ENCODE assay signal across 19 cellular contexts in the genomic region with DNA sequence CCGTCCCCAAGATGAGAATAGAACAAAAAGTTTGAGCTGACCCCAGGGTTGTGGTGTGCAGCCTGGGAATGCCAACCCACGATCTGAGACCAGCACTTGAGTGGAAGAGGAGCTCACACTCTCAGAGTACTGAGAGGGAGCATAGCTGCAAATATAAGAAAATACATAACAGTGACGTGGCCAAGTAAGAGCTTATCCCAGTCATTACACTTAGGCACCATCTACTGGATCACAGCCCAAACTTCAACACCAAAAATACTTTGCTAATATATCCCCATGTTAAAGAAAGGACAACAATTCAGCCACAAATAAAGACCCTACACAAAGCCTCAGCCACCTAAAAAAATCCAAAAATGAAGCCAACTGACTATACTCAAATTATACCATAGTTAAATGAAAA. TPM values are rescaled to one million over a fixed set of nuclear protein-coding genes. Genes with fewer than 3 reads are reported as not detected.
"Had no signal": no experiment of that assay in that cellular context is flagged by ENCODE, and none has a peak within 500 bp of the region (broad histone marks: within the 10 kb centered on the region; RNA-seq: fewer than 3 reads in every experiment).

No MANE protein-coding gene starts in this region.

- H3K36me3 ChIP-seq: lower lobe of right lung, ovary, upper lobe of left lung had no signal

- H3K9me3 ChIP-seq: ovary, testis, upper lobe of left lung had no signal

- H3K27me3 ChIP-seq: ovary, testis, upper lobe of left lung had no signal

- H3K4me1 ChIP-seq: lower lobe of right lung, testis, upper lobe of left lung had no signal

- H3K4me3 ChIP-seq: lower lobe of right lung, ovary, testis, upper lobe of left lung had no signal

- ATAC-seq: activated CD4-positive, CD25-positive, alpha-beta regulatory T cell treated with anti-CD3 and anti-CD28 coated beads, Interleukin-2, amount 50 U/mL, for 24 hours; effector memory CD8-positive, alpha-beta T cell; left cardiac atrium; lower lobe of right lung; sciatic nerve; stimulated activated naive CD8-positive, alpha-beta T cell treated with anti-CD3 and anti-CD28 coated beads, Interleukin-15, amount 100 ng/mL, for 72 hours had no signal

- H3K27ac ChIP-seq: lower lobe of right lung, ovary, testis, upper lobe of left lung had no signal

- DNase-seq: activated CD4-positive, alpha-beta T cell treated with anti-CD3 and anti-CD28 coated beads, Interleukin-2, amount 50 U/mL, for 1 hour; activated CD8-positive, alpha-beta memory T cell treated with anti-CD3 and anti-CD28 coated beads for 24 hours; activated naive CD8-positive, alpha-beta T cell treated with anti-CD3 and anti-CD28 coated beads for 36 hours; amygdala; effector memory CD8-positive, alpha-beta T cell; foreskin melanocyte; left cardiac atrium; lower lobe of right lung; midbrain; ovary; stimulated activated CD4-positive, alpha-beta T cell treated with anti-CD3 and anti-CD28 coated beads, Interleukin-1b, Interleukin-23, amount 100 ng/mL, for 48 hours; stimulated activated naive CD8-positive, alpha-beta T cell treated with anti-CD3 and anti-CD28 coated beads, Interleukin-15, amount 100 ng/mL, for 72 hours; T-helper 9 cell; testis; upper lobe of left lung had no signal

RNA-seq across cellular contexts. Expression of a gene that starts 33.3 kb away (rescaled TPM):
- total RNA-seq: activated naive CD8-positive, alpha-beta T cell treated with anti-CD3 and anti-CD28 coated beads for 36 hours; activated T-helper 1 cell treated with anti-CD3 and anti-CD28 coated beads, Interleukin-12 subunit alpha, Interleukin-12 subunit beta, Interleukin-2, Interleukin-4 antibody, amounts not matched to agents 30 ng/mL and 10 ng/mL and 1 ng/mL, durations not matched to agents 14 hours and 24 hours and 36 hours had no signal

RNA-seq across cellular contexts. Expression of a gene that starts 49.9 kb away (rescaled TPM):
- total RNA-seq: activated naive CD8-positive, alpha-beta T cell treated with anti-CD3 and anti-CD28 coated beads for 36 hours; activated T-helper 1 cell treated with anti-CD3 and anti-CD28 coated beads, Interleukin-12 subunit alpha, Interleukin-12 subunit beta, Interleukin-2, Interleukin-4 antibody, amounts not matched to agents 30 ng/mL and 10 ng/mL and 1 ng/mL, durations not matched to agents 14 hours and 24 hours and 36 hours; left cardiac atrium; lower lobe of right lung; ovary; pulmonary artery endothelial cell; sciatic nerve; testis; upper lobe of left lung had no signal
